In genomic region chr10:133462512-133463305, GRCh38 we compare ENCODE assay signal across 2 cellular contexts.
TF ChIP-seq lines count a peak whose summit lies in the region.

No MANE protein-coding gene starts in this region.

TF ChIP-seq in SK-N-SH, 30 proteins besides CTCF, POLR2A, EP300 and RAD21 (continued from another document):
- TF ChIP-seq USF2 (IDR thresholded peaks at IDR 0.05; ENCODE audit: borderline replicate concordance, low read depth, low read length) (no peak), USF1 (IDR thresholded peaks at IDR 0.05; ENCODE audit: borderline replicate concordance, low read depth) (no peak), FOSL2 (IDR thresholded peaks at IDR 0.05; ENCODE audit: borderline replicate concordance, low read depth) (no peak), TAF1 (IDR thresholded peaks at IDR 0.05; ENCODE audit: borderline replicate concordance, low read depth, low read length) (no peak), RCOR1 (IDR thresholded peaks at IDR 0.05; ENCODE audit: low read length) (no peak), GATA2 (CRISPR knock-in tag; IDR thresholded peaks at IDR 0.05) (no peak), YY1 (IDR thresholded peaks at IDR 0.05; ENCODE audit: low read depth) (no peak), RFX5 (IDR thresholded peaks at IDR 0.05; ENCODE audit: low read length) (no peak), TCF12 (IDR thresholded peaks at IDR 0.05) (no peak), MXI1 (IDR thresholded peaks at IDR 0.05; ENCODE audit: low read depth, low read length) (no peak), TEAD4 (IDR thresholded peaks at IDR 0.05; ENCODE audit: borderline replicate concordance, insufficient read depth) (no peak)

TF ChIP-seq in SK-N-SH treated with all-trans-retinoic acid at 6 μM for 48 hours, 23 proteins besides CTCF, POLR2A, EP300 and RAD21 (continued from another document):
- TF ChIP-seq PPARA (CRISPR knock-in tag; IDR thresholded peaks at IDR 0.05; ENCODE audit: borderline replicate concordance) (no peak), OSR1 (CRISPR knock-in tag; IDR thresholded peaks at IDR 0.05) (no peak), ESRRG (CRISPR knock-in tag; IDR thresholded peaks at IDR 0.05) (no peak), CREB5 (CRISPR knock-in tag; IDR thresholded peaks at IDR 0.05; ENCODE audit: low read depth) (no peak), ZNF8 (CRISPR knock-in tag; IDR thresholded peaks at IDR 0.05) (no peak), ISL1 (CRISPR knock-in tag; IDR thresholded peaks at IDR 0.05) (no peak), TCF4 (CRISPR knock-in tag; IDR thresholded peaks at IDR 0.05; ENCODE audit: borderline replicate concordance) (no peak), POU6F1 (CRISPR knock-in tag; IDR thresholded peaks at IDR 0.05; ENCODE audit: borderline replicate concordance, low read depth) (no peak), ARNTL (CRISPR knock-in tag; IDR thresholded peaks at IDR 0.05; ENCODE audit: borderline replicate concordance, low read depth) (no peak), ZFP3 (CRISPR knock-in tag; IDR thresholded peaks at IDR 0.05) (no peak), CSDC2 (CRISPR knock-in tag; IDR thresholded peaks at IDR 0.05) (no peak), RARB (CRISPR knock-in tag; IDR thresholded peaks at IDR 0.05) (no peak), GLIS3 (CRISPR knock-in tag; IDR thresholded peaks at IDR 0.05) (no peak)
